Comparison of ENCODE assay signal across 18 cellular contexts in the genomic region with DNA sequence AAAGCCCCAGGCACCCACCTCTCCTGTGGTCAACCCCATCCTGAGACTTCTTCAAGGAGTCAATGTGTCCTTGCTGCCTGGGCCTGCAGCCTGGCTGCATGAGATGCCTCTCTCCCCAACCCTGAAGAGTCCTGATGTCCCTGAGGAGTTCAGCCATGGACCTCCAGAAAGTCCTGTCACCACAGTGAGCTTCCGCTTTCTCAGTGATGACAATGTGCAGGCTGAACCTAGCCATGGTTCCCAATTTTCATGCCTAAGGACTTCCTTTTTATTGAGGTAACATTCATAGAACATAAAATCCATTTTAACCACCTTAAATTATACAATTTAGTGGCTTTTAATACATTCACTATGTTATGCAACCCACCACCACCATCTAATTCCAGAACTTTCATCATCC.
"Had no signal": no experiment of that assay in that cellular context is flagged by ENCODE, and none has a peak within 500 bp of the region (broad histone marks: within the 10 kb centered on the region; RNA-seq: fewer than 3 reads in every experiment).

No MANE protein-coding gene starts in this region.

- DNase-seq: activated CD4-positive, alpha-beta memory T cell treated with anti-CD3 and anti-CD28 coated beads for 36 hours; activated CD4-positive, alpha-beta T cell treated with anti-CD3 and anti-CD28 coated beads for 36 hours; activated effector memory CD4-positive, alpha-beta T cell treated with Interleukin-2 at 50 U/mL for 16 hours; activated naive CD4-positive, alpha-beta T cell treated with anti-CD3 and anti-CD28 coated beads, Interleukin-2, amount 10 ng/mL, durations not matched to agents 7 days and 5 days; aorta; colonic mucosa; effector CD4-positive, alpha-beta T cell; hypothalamus; islet precursor cell; left colon; midbrain; stimulated activated CD4-positive, alpha-beta T cell treated with anti-CD3 and anti-CD28 coated beads, Interleukin-2, amount 100 ng/mL, for 24 hours; SW 1271 had no signal

- ATAC-seq: left colon had no signal

- H3K9me3 ChIP-seq: colonic mucosa, prostate gland, right atrium auricular region, thoracic aorta had no signal

- H3K27ac ChIP-seq: colonic mucosa, prostate gland, right atrium auricular region, thoracic aorta had no signal

- H3K27me3 ChIP-seq: colonic mucosa, right atrium auricular region had no signal

- H3K4me1 Mint-ChIP-seq: activated naive CD4-positive, alpha-beta T cell treated with anti-CD3 and anti-CD28 coated beads, Interleukin-2, amount 10 ng/mL, durations not matched to agents 7 days and 5 days had no signal

- H3K36me3 ChIP-seq: colonic mucosa, prostate gland, right atrium auricular region, thoracic aorta had no signal

- H3K4me3 Mint-ChIP-seq: activated CD4-positive, alpha-beta memory T cell treated with anti-CD3 and anti-CD28 coated beads for 36 hours; activated CD4-positive, alpha-beta T cell treated with anti-CD3 and anti-CD28 coated beads for 36 hours; activated naive CD4-positive, alpha-beta T cell treated with anti-CD3 and anti-CD28 coated beads, Interleukin-2, amount 10 ng/mL, durations not matched to agents 7 days and 5 days; central memory CD8-positive, alpha-beta T cell had no signal

- H3K27me3 Mint-ChIP-seq: activated CD4-positive, alpha-beta memory T cell treated with anti-CD3 and anti-CD28 coated beads for 36 hours; activated CD4-positive, alpha-beta T cell treated with anti-CD3 and anti-CD28 coated beads for 36 hours; activated naive CD4-positive, alpha-beta T cell treated with anti-CD3 and anti-CD28 coated beads, Interleukin-2, amount 10 ng/mL, durations not matched to agents 7 days and 5 days; central memory CD8-positive, alpha-beta T cell had no signal

- H3K4me3 ChIP-seq: colonic mucosa, lung, prostate gland, right atrium auricular region, thoracic aorta had no signal

- H3K9me3 Mint-ChIP-seq: activated CD4-positive, alpha-beta memory T cell treated with anti-CD3 and anti-CD28 coated beads for 36 hours; activated naive CD4-positive, alpha-beta T cell treated with anti-CD3 and anti-CD28 coated beads, Interleukin-2, amount 10 ng/mL, durations not matched to agents 7 days and 5 days; central memory CD8-positive, alpha-beta T cell had no signal

- H3K4me1 ChIP-seq: colonic mucosa had no signal

- H3K27ac Mint-ChIP-seq: activated CD4-positive, alpha-beta memory T cell treated with anti-CD3 and anti-CD28 coated beads for 36 hours; activated CD4-positive, alpha-beta T cell treated with anti-CD3 and anti-CD28 coated beads for 36 hours; activated naive CD4-positive, alpha-beta T cell treated with anti-CD3 and anti-CD28 coated beads, Interleukin-2, amount 10 ng/mL, durations not matched to agents 7 days and 5 days had no signal
